ENCODE assay signal across 17 cellular contexts in the genomic region with DNA sequence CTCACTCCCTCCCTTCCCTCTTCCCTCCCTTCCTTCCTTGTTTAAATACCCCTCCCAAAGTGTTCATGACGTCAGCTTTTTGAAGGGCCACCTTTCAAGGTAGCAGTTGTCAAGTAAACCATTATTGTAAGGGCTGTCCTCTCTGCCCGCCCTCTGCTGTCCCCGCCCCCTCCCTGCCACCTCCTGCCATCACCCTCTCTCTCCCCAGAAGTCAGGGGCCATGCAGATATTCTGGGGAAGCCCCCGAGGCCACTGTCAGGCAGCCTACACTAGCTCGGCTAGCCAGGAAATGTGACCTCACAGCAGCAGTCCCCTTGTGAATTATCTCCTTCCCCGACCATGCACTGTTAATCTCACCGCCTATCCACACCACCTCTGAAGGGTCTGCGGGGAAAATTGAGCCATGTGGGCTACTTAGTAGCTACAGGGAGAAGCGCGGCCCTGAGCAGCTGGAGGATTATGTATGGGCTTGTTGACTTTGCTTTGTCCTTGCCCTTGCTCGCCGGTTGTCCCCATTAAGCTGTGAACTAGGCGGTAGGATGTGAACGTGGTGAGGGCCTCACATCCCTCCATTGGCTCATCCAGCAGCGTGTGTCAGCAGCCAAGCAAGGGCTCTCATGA. TPM values are rescaled to one million over a fixed set of nuclear protein-coding genes. Genes with fewer than 3 reads are reported as not detected.
DNase-seq lines count a peak whose midpoint lies in the region; ATAC-seq and TF ChIP-seq lines count a peak whose summit lies in the region.
"Had no signal": no experiment of that assay in that cellular context is flagged by ENCODE, and none has a peak within 500 bp of the region (broad histone marks: within the 10 kb centered on the region; RNA-seq: fewer than 3 reads in every experiment).

No MANE protein-coding gene starts in this region.

- intact Hi-C loops in esophagus squamous epithelium (cut with DNase I), result no loop called here

- H3K4me3 Mint-ChIP-seq in stimulated activated naive CD8-positive, alpha-beta T cell treated with anti-CD3 and anti-CD28 coated beads, Interleukin-15, amount 100 ng/mL, for 72 hours, result no peak overlapping the region

- H3K4me1 ChIP-seq in esophagus squamous epithelium, result peaks cover 0 to 32% (median 8%) of the 10 kb centered on the region in 3 donors
- H3K4me1 ChIP-seq: prostate gland had no signal

- peaks cover 51% of the 10 kb centered on the region for H3K27me3 Mint-ChIP-seq in stimulated activated naive CD8-positive, alpha-beta T cell treated with anti-CD3 and anti-CD28 coated beads, Interleukin-15, amount 100 ng/mL, for 72 hours
- H3K27me3 Mint-ChIP-seq: brain had no signal

- H3K27ac ChIP-seq in esophagus squamous epithelium, result no peak overlapping the region
- H3K27ac ChIP-seq: prostate gland, SK-N-MC, thyroid gland had no signal

- no peak overlapping the region for H3K27ac Mint-ChIP-seq in stimulated activated naive CD8-positive, alpha-beta T cell treated with anti-CD3 and anti-CD28 coated beads, Interleukin-15, amount 100 ng/mL, for 72 hours

- no peak for TF ChIP-seq CTCF in esophagus squamous epithelium (IDR thresholded peaks at IDR 0.05)

- H3K9me3 Mint-ChIP-seq in stimulated activated naive CD8-positive, alpha-beta T cell treated with anti-CD3 and anti-CD28 coated beads, Interleukin-15, amount 100 ng/mL, for 72 hours, result no peaks in the 10 kb centered on the region

- H3K4me1 Mint-ChIP-seq in stimulated activated naive CD8-positive, alpha-beta T cell treated with anti-CD3 and anti-CD28 coated beads, Interleukin-15, amount 100 ng/mL, for 72 hours, result no peaks in the 10 kb centered on the region

- peak; percentile 43 for ATAC-seq in stimulated activated naive CD8-positive, alpha-beta T cell treated with anti-CD3 and anti-CD28 coated beads, Interleukin-15, Interleukin-2, amounts not matched to agents 100 U/mL and 50 U/mL, for 24 hours
- no peak for ATAC-seq in stimulated activated naive CD8-positive, alpha-beta T cell treated with anti-CD3 and anti-CD28 coated beads, Interleukin-15, amount 100 ng/mL, for 72 hours

- TF ChIP-seq POLR2A in esophagus squamous epithelium (IDR thresholded peaks at IDR 0.05), result no peak

- WGBS in esophagus squamous epithelium, 2 donors, result 58 to 66% methylated on average over 3 to 11 of the region's 15 CpGs

- H3K27me3 ChIP-seq in esophagus squamous epithelium, result peaks cover 0 to 51% (median 0%) of the 10 kb centered on the region in 4 donors
- H3K27me3 ChIP-seq: thyroid gland had no signal

- H3K36me3 ChIP-seq in esophagus squamous epithelium, result no peaks in the 10 kb centered on the region
- H3K36me3 ChIP-seq: prostate gland, thyroid gland had no signal

- no peak for DNase-seq in stimulated activated naive CD8-positive, alpha-beta T cell treated with anti-CD3 and anti-CD28 coated beads, Interleukin-15, Interleukin-2, amounts not matched to agents 100 U/mL and 50 U/mL, for 24 hours
- no peak for DNase-seq in stimulated activated naive CD8-positive, alpha-beta T cell treated with anti-CD3 and anti-CD28 coated beads, Interleukin-15, amount 100 ng/mL, for 72 hours
- DNase-seq in NCI-H524 treated with DMSO at 0.1 percent for 48 hours (lab: John Stamatoyannopoulos, UW) (peak; percentile 83), iPS-NIHi11 (ENCODE audit: low spot score) (peak; percentile 40), esophagus squamous epithelium (lab: John Stamatoyannopoulos, UW) (no peak), NCI-H2171 (lab: John Stamatoyannopoulos, UW) (no peak), ecto neural progenitor cell (ENCODE audit: low spot score) (no peak)
- no peak for DNase-seq in activated CD4-positive, alpha-beta T cell treated with anti-CD3 and anti-CD28 coated beads, Interleukin-2, amount 50 U/mL, for 4 hours
- DNase-seq: activated CD8-positive, alpha-beta memory T cell treated with anti-CD3 and anti-CD28 coated beads for 24 hours; AML-193; DMS79 treated with DMSO at 0.1 percent for 48 hours; effector CD8-positive, alpha-beta T cell; stimulated activated CD4-positive, alpha-beta T cell treated with anti-CD3 and anti-CD28 coated beads, Interleukin-15, amount 100 ng/mL, for 24 hours; thyroid gland had no signal

- H3K4me3 ChIP-seq in esophagus squamous epithelium, result no peak overlapping the region
- H3K4me3 ChIP-seq: prostate gland, SK-N-MC, thyroid gland had no signal

- no peaks in the 10 kb centered on the region for H3K9me3 ChIP-seq in esophagus squamous epithelium
- H3K9me3 ChIP-seq: prostate gland, thyroid gland had no signal

RNA-seq across cellular contexts. Expression of gene ATXN10, which starts 42.1 kb away (rescaled TPM):
- total RNA-seq in esophagus squamous epithelium, result 100 to 1,000 TPM in 1 of 4 donors, 10 to 100 TPM in 3; 79.0 to 152 (median 88.3) TPM

Comparison
In these comparisons a context has a peak if more than half of its experiments do, and no peak if none do; other contexts are left out.
1. DNase-seq: peak in NCI-H524 treated with DMSO at 0.1 percent for 48 hours (single experiment) and iPS-NIHi11 (single experiment); none in stimulated activated naive CD8-positive, alpha-beta T cell treated with anti-CD3 and anti-CD28 coated beads, Interleukin-15, Interleukin-2, amounts not matched to agents 100 U/mL and 50 U/mL, for 24 hours (single experiment), stimulated activated naive CD8-positive, alpha-beta T cell treated with anti-CD3 and anti-CD28 coated beads, Interleukin-15, amount 100 ng/mL, for 72 hours (0 of 2), esophagus squamous epithelium (single experiment), activated CD4-positive, alpha-beta T cell treated with anti-CD3 and anti-CD28 coated beads, Interleukin-2, amount 50 U/mL, for 4 hours (0 of 2), NCI-H2171 (single experiment) and ecto neural progenitor cell (single experiment).